In genomic region chr12:7186058-7186457, GRCh38 we compare ENCODE assay signal across 6 cellular contexts. TPM values are rescaled to one million over a fixed set of nuclear protein-coding genes. Genes with fewer than 3 reads are reported as not detected.
"Had no signal": no experiment of that assay in that cellular context is flagged by ENCODE, and none has a peak within 500 bp of the region (broad histone marks: within the 10 kb centered on the region; RNA-seq: fewer than 3 reads in every experiment).

No MANE protein-coding gene starts in this region.

RNA-seq across cellular contexts. Expression of gene RBP5, which starts 57.4 kb away (rescaled TPM):
- total RNA-seq: activated CD4-positive, alpha-beta T cell treated with anti-CD3 and anti-CD28 coated beads, Interleukin-2, amount 10 ng/mL, durations not matched to agents 24 days and 14 days; activated CD8-positive, alpha-beta T cell treated with anti-CD3 and anti-CD28 coated beads for 36 hours; activated naive CD8-positive, alpha-beta T cell treated with anti-CD3 and anti-CD28 coated beads for 36 hours; activated T-helper 17 cell treated with anti-CD3 and anti-CD28 coated beads, Interleukin-2, amount 50 U/mL, for 72 hours; PC-3; SJSA1 had no signal
